ENCODE assay signal across 9 cellular contexts in genomic region chr20:40961686-40962640, GRCh38.
A peak's percentile ranks its signal among the peaks of the same experiment; 100 is the strongest.
DNase-seq lines count a peak whose midpoint lies in the region; ATAC-seq, FAIRE-seq and TF ChIP-seq lines count a peak whose summit lies in the region.
"Had no signal": no experiment of that assay in that cellular context is flagged by ENCODE, and none has a peak within 500 bp of the region (broad histone marks: within the 10 kb centered on the region; RNA-seq: fewer than 3 reads in every experiment).

No MANE protein-coding gene starts in this region.

- H3K27me3 ChIP-seq in breast epithelium = no peaks in the 10 kb centered on the region
- H3K27me3 ChIP-seq in neutrophil = peaks cover 19% of the 10 kb centered on the region

- intact Hi-C loops in breast epithelium (cut with DNase I; ENCODE audit: low total_unique reads) = no loop called here

- H3K4me3 ChIP-seq in breast epithelium (no peak overlapping the region), neutrophil (ENCODE audit: low read depth in 1 of 2, low read length in 1 of 2) (peak overlapping the region in 1 of 2 experiments; percentile 25)
- H3K4me3 ChIP-seq: HAP-1 had no signal

- peak overlapping the region; percentile 69 to 82 for H3K27ac ChIP-seq in breast epithelium
- peak overlapping the region; percentile 71 for H3K27ac ChIP-seq in neutrophil

- TF ChIP-seq CTCF in breast epithelium (IDR thresholded peaks at IDR 0.05) (peak in 1 of 3 donors; percentile 27), neutrophil (IDR thresholded peaks at IDR 0.05) (no peak), GM10248 (IDR thresholded peaks at IDR 0.05; ENCODE audit: control extremely low read depth, extremely low read depth, low read depth, missing control alignments) (no peak)

- ATAC-seq in HG02763 (IDR thresholded peaks at IDR 0.05; ENCODE audit: unreplicated experiment) = no peak

- no peak for FAIRE-seq in HTR-8/SVneo (lab: Jason Lieb, UNC)

- CTCF ChIA-PET in GM10248 (lab: Yijun Ruan, JAX) = interaction anchor here (0.6 to 9.2 kb wide), 49 partner anchors 9 to 1912 kb away, joined by 3 to 196 read pairs (median 5); partner anchors contain the start of gene LPIN3

- no peaks in the 10 kb centered on the region for H3K9me3 ChIP-seq in breast epithelium
- H3K9me3 ChIP-seq in neutrophil = no peaks in the 10 kb centered on the region
- H3K9me3 ChIP-seq: HAP-1 had no signal

- no peak for TF ChIP-seq POLR2A in breast epithelium (IDR thresholded peaks at IDR 0.05)

- DNase-seq in Daoy (ENCODE audit: low read depth) (peak; percentile 29), NOMO-1 (lab: John Stamatoyannopoulos, UW; ENCODE audit: unreplicated experiment in 2 of 2) (peak; percentile 39 to 63), breast epithelium (ENCODE audit: low spot score in 2 of 2) (peak in 1 of 2 donors; percentile 64), GM10248 (ENCODE audit: extremely low spot score) (no peak), HTR-8/SVneo (ENCODE audit: insufficient read length, low spot score) (no peak), NCI-H524 (lab: John Stamatoyannopoulos, UW) (no peak)

- POLR2A ChIA-PET in GM10248 (lab: Yijun Ruan, JAX) = no interaction called here

- no peaks in the 10 kb centered on the region for H3K36me3 ChIP-seq in breast epithelium
- no peaks in the 10 kb centered on the region for H3K36me3 ChIP-seq in neutrophil
- H3K36me3 ChIP-seq: HAP-1 had no signal

- H3K4me1 ChIP-seq in breast epithelium (peaks cover 0 to 4% of the 10 kb centered on the region in 2 donors), neutrophil (ENCODE audit: control insufficient read depth in 1 of 2, insufficient read depth in 1 of 2, low read depth in 1 of 2, low read length in 1 of 2) (peaks cover 21 to 34% of the 10 kb centered on the region in 2 experiments)
- H3K4me1 ChIP-seq: HAP-1 had no signal

Comparison
In these comparisons a context has a peak if more than half of its experiments do, and no peak if none do; other contexts are left out.
1. DNase-seq: peak in Daoy (single experiment) and NOMO-1 (2 of 2); none in GM10248 (single experiment), HTR-8/SVneo (single experiment) and NCI-H524 (0 of 2).